Comparison of ENCODE assay signal across 1 cellular context in the genomic region with DNA sequence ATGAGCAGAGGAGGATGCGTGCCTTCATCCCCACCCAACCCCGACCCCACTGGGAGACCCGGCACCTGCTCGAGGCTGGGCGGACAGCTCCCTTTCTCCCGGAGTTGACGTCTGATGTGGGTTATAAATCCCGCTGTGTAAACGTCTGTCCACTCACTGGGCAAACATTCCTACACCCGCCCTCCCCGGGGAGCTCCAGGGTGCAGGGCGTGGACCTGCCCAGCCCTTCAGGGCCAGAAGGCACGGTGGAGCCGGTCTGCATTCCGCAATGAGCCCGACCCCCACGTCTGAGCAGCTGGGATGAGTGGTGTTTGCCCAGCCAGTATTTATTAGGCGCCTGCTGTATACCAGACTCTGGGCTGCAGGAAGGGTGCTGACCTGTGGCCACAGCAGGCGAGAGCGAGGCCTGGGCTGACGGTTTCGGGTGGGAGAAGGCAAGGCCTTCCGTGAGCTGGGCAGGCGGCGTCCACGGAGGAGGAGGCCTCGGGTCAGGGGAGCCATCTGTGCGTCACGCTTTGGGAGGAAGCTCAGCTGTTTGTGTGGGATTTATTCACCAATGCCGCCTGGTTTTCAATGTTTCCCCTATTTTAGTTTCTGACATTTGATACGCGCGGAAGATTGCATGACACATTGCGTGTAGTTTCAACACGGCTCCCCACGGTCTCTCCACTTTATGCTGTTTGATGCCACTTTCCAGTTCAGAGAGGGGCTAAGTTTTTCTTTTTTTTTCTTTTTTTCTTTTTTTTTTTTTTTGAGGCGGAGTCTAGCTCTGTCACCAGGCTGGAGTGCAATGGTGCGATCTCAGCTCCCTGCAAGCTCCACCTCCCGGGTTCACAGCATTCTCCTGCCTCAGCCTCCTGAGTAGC.
TF ChIP-seq lines count a peak whose summit lies in the region.

No MANE protein-coding gene starts in this region.

TF ChIP-seq in GM23338, 12 proteins besides CTCF, POLR2A, EP300 and RAD21 (continued from another document):
- TF ChIP-seq ZNF462 (CRISPR knock-in tag; IDR thresholded peaks at IDR 0.05), result no peak
- TF ChIP-seq POLR2AphosphoS5 (IDR thresholded peaks at IDR 0.05; ENCODE audit: low read depth), result no peak
- TF ChIP-seq REST (IDR thresholded peaks at IDR 0.05; ENCODE audit: unreplicated experiment), result no peak
- TF ChIP-seq ETS1 (IDR thresholded peaks at IDR 0.05), result no peak
- TF ChIP-seq CREB1 (CRISPR knock-in tag; IDR thresholded peaks at IDR 0.05; ENCODE audit: low read depth), result no peak
- no peak for TF ChIP-seq ZNF331 (CRISPR knock-in tag; IDR thresholded peaks at IDR 0.05; ENCODE audit: low read depth)
- TF ChIP-seq EZH2phosphoT487 (IDR thresholded peaks at IDR 0.05; ENCODE audit: unreplicated experiment), result no peak
- TF ChIP-seq ZNF114 (CRISPR knock-in tag; IDR thresholded peaks at IDR 0.05), result no peak
TF ChIP-seq in GM23338: peak in this region for 0.
